19 cellular contexts compared by ENCODE assay signal in the genomic region with DNA sequence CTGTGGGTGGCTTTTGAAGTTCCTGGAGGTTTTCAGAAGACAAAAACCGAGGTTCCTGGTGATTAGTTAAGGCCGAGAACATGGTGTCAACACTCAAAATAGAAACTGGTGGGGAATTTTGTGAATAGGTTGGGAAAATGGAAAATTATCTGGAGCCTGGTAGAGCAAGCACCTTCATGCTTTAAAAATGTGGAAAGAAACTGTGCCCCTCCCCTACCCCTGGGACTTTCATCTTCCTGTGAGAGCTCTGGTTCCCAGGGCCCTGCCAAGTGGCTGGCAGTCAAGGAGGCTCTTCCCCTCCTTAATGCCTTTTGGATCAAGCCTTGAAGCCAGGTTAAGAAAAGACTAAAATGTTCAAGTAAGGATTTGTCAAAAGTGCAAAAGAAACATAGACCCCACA. TPM values are rescaled to one million over a fixed set of nuclear protein-coding genes. Genes with fewer than 3 reads are reported as not detected.
DNase-seq lines count a peak whose midpoint lies in the region; ATAC-seq and TF ChIP-seq lines count a peak whose summit lies in the region.
"Had no signal": no experiment of that assay in that cellular context is flagged by ENCODE, and none has a peak within 500 bp of the region (broad histone marks: within the 10 kb centered on the region; RNA-seq: fewer than 3 reads in every experiment).

No MANE protein-coding gene starts in this region.

- H4K20me1 ChIP-seq in Loucy (ENCODE audit: insufficient read depth, low read length, poor library complexity, severe bottlenecking), result no peaks in the 10 kb centered on the region

- no peak overlapping the region for H4K8ac ChIP-seq in neuronal stem cell (ENCODE audit: low read depth, low read length)

- no peaks in the 10 kb centered on the region for H3K36me3 ChIP-seq in Loucy (ENCODE audit: insufficient read depth, low read length)
- no peaks in the 10 kb centered on the region for H3K36me3 ChIP-seq in esophagus muscularis mucosa
- H3K36me3 ChIP-seq in neuronal stem cell (replicated peaks in 1 of 2; ENCODE audit: control insufficient read depth in 2 of 2, insufficient read depth in 2 of 2, low read length in 2 of 2), result no peaks in the 10 kb centered on the region
- H3K36me3 ChIP-seq: uterus had no signal

- peaks cover 55% of the 10 kb centered on the region for H3K27me3 Mint-ChIP-seq in activated T-cell treated with anti-CD3 and anti-CD28 coated beads, Interleukin-2, amount 50 U/mL, for 4 hours (ENCODE audit: low read depth)
- H3K27me3 Mint-ChIP-seq in activated T-cell treated with anti-CD3 and anti-CD28 coated beads, Interleukin-2, amount 50 U/mL, for 24 hours, result peaks cover 65% of the 10 kb centered on the region
- peaks cover 61% of the 10 kb centered on the region for H3K27me3 Mint-ChIP-seq in osteocyte (ENCODE audit: unreplicated experiment)

- no peak overlapping the region for H2BK5ac ChIP-seq in neuronal stem cell (ENCODE audit: low read length)

- no peak overlapping the region for H3K4ac ChIP-seq in neuronal stem cell (ENCODE audit: low read length)

- peak overlapping the region; percentile 46 for H3K4me3 Mint-ChIP-seq in activated T-cell treated with anti-CD3 and anti-CD28 coated beads, Interleukin-2, amount 50 U/mL, for 4 hours
- no peak overlapping the region for H3K4me3 Mint-ChIP-seq in activated T-cell treated with anti-CD3 and anti-CD28 coated beads, Interleukin-2, amount 50 U/mL, for 24 hours
- H3K4me3 Mint-ChIP-seq in osteocyte (ENCODE audit: unreplicated experiment), result peak overlapping the region; percentile 15

- no peak overlapping the region for H2BK15ac ChIP-seq in neuronal stem cell (ENCODE audit: low read length)

- H3K4me2 ChIP-seq in Loucy (ENCODE audit: low read depth, low read length, poor library complexity, severe bottlenecking), result no peak overlapping the region
- no peak overlapping the region for H3K4me2 ChIP-seq in neuronal stem cell (ENCODE audit: insufficient read depth, low read length, poor library complexity, severe bottlenecking)

- H3K36me3 Mint-ChIP-seq in activated T-cell treated with anti-CD3 and anti-CD28 coated beads, Interleukin-2, amount 50 U/mL, for 4 hours (ENCODE audit: insufficient read depth), result no peaks in the 10 kb centered on the region
- H3K36me3 Mint-ChIP-seq in activated T-cell treated with anti-CD3 and anti-CD28 coated beads, Interleukin-2, amount 50 U/mL, for 24 hours (ENCODE audit: low read depth), result no peaks in the 10 kb centered on the region
- no peaks in the 10 kb centered on the region for H3K36me3 Mint-ChIP-seq in osteocyte (ENCODE audit: unreplicated experiment)
- H3K36me3 Mint-ChIP-seq: activated naive CD4-positive, alpha-beta T cell treated with anti-CD3 and anti-CD28 coated beads, Interleukin-2, amount 50 U/mL, for 72 hours had no signal

- H3K27me3 ChIP-seq in Loucy (ENCODE audit: insufficient read depth, low read length, poor library complexity, severe bottlenecking) (no peaks in the 10 kb centered on the region), esophagus muscularis mucosa (peaks cover 0 to 52% (median 11%) of the 10 kb centered on the region in 4 donors), neuronal stem cell (ENCODE audit: control insufficient read depth in 3 of 3, insufficient read depth in 3 of 3, low read depth in 1 of 3, low read length in 3 of 3) (peaks cover 11 to 74% (median 46%) of the 10 kb centered on the region in 3 experiments)
- H3K27me3 ChIP-seq: uterus had no signal

- H3K79me2 ChIP-seq in Loucy (ENCODE audit: insufficient read depth, low read length), result no peaks in the 10 kb centered on the region

- ATAC-seq in activated T-cell treated with anti-CD3 and anti-CD28 coated beads, Interleukin-2, amount 50 U/mL, for 4 hours, result no peak
- ATAC-seq in GM18868 (IDR thresholded peaks at IDR 0.05; ENCODE audit: unreplicated experiment) (no peak), HG03280 (IDR thresholded peaks at IDR 0.05; ENCODE audit: unreplicated experiment) (no peak)
- ATAC-seq: activated CD4-positive, CD25-positive, alpha-beta regulatory T cell treated with anti-CD3 and anti-CD28 coated beads, Interleukin-2, amount 50 U/mL, for 24 hours; activated naive CD4-positive, alpha-beta T cell treated with anti-CD3 and anti-CD28 coated beads, Interleukin-2, amount 50 U/mL, for 72 hours; SK-N-SH treated with all-trans-retinoic acid at 6 μM for 48 hours had no signal

- no peak for TF ChIP-seq EP300 in esophagus muscularis mucosa (IDR thresholded peaks at IDR 0.05)

- 91% methylated on average over 2 of the region's 2 CpGs for WGBS in esophagus muscularis mucosa
- no CpG with 5 or more reads among the region's 2 CpGs for WGBS in neuronal stem cell (ENCODE audit: extremely low coverage in 2 of 2, insufficient read length in 2 of 2, insufficient replicate concordance in 1 of 2), 2 donors

- H3K18ac ChIP-seq in neuronal stem cell (ENCODE audit: low read length), result no peak overlapping the region

- H3K9ac ChIP-seq in Loucy (ENCODE audit: low read depth, low read length, poor library complexity, severe bottlenecking) (no peak overlapping the region), neuronal stem cell (ENCODE audit: low read depth, low read length, poor library complexity) (no peak overlapping the region)

- no peak overlapping the region for H3K27ac ChIP-seq in esophagus muscularis mucosa (replicated peaks in 1 of 4)
- H3K27ac ChIP-seq in neuronal stem cell (replicated peaks; ENCODE audit: low read length), result no peak overlapping the region
- H3K27ac ChIP-seq: uterus had no signal

- H3K14ac ChIP-seq in neuronal stem cell (ENCODE audit: low read length), result no peak overlapping the region

- H3K4me1 Mint-ChIP-seq in activated T-cell treated with anti-CD3 and anti-CD28 coated beads, Interleukin-2, amount 50 U/mL, for 4 hours (ENCODE audit: low read depth), result peaks cover 10% of the 10 kb centered on the region
- peaks cover 14% of the 10 kb centered on the region for H3K4me1 Mint-ChIP-seq in activated T-cell treated with anti-CD3 and anti-CD28 coated beads, Interleukin-2, amount 50 U/mL, for 24 hours (ENCODE audit: low read depth)
- H3K4me1 Mint-ChIP-seq in osteocyte (ENCODE audit: unreplicated experiment), result peaks cover 7% of the 10 kb centered on the region

- no peak for TF ChIP-seq POLR2A in esophagus muscularis mucosa (IDR thresholded peaks at IDR 0.05; ENCODE audit: low read depth)

- no peaks in the 10 kb centered on the region for H3F3A ChIP-seq in Loucy (ENCODE audit: low read depth)

- intact Hi-C loops in esophagus muscularis mucosa (cut with DNase I), result no loop called here

- no peak overlapping the region for H2BK12ac ChIP-seq in neuronal stem cell (ENCODE audit: low read length)

- no peaks in the 10 kb centered on the region for H3K9me2 ChIP-seq in Loucy (replicated peaks; ENCODE audit: low read depth, low read length)

- TF ChIP-seq CTCF in Loucy (conservative IDR thresholded peaks at IDR 0.05; ENCODE audit: low read length) (no peak), esophagus muscularis mucosa (IDR thresholded peaks at IDR 0.05) (no peak), osteocyte (IDR thresholded peaks at IDR 0.05) (no peak)

- H3K4me3 ChIP-seq in Loucy (ENCODE audit: low read length, poor library complexity, severe bottlenecking), result no peak overlapping the region
- H3K4me3 ChIP-seq in esophagus muscularis mucosa, result no peak overlapping the region
- H3K4me3 ChIP-seq in neuronal stem cell (ENCODE audit: low read length in 2 of 2), result no peak overlapping the region
- H3K4me3 ChIP-seq: uterus had no signal

- no peak overlapping the region for H4K91ac ChIP-seq in neuronal stem cell (ENCODE audit: low read depth, low read length, poor library complexity)

- H2BK120ac ChIP-seq in neuronal stem cell (ENCODE audit: low read depth, low read length), result no peak overlapping the region

- no peak overlapping the region for H2AK5ac ChIP-seq in neuronal stem cell (ENCODE audit: low read depth, low read length)

- 0 out of 2 replicates have a peak overlapping the region, but pooled peaks have one; percentile 36 for H2AFZ ChIP-seq in Loucy (ENCODE audit: low read length)
- H2AFZ ChIP-seq in neuronal stem cell (ENCODE audit: low read length), result no peak overlapping the region

- no peaks in the 10 kb centered on the region for H3K4me1 ChIP-seq in Loucy (ENCODE audit: insufficient read depth, low read length, poor library complexity, severe bottlenecking)
- H3K4me1 ChIP-seq in esophagus muscularis mucosa, result peaks cover 11 to 26% (median 20%) of the 10 kb centered on the region in 4 donors
- H3K4me1 ChIP-seq in neuronal stem cell (ENCODE audit: control insufficient read depth in 2 of 2, insufficient read depth in 1 of 2, low read depth in 1 of 2, low read length in 2 of 2), result peaks cover 0 to 4% of the 10 kb centered on the region in 2 donors
- H3K4me1 ChIP-seq: uterus had no signal

- H3K27ac Mint-ChIP-seq in activated T-cell treated with anti-CD3 and anti-CD28 coated beads, Interleukin-2, amount 50 U/mL, for 24 hours, result no peak overlapping the region
- H3K27ac Mint-ChIP-seq in osteocyte (ENCODE audit: unreplicated experiment), result no peak overlapping the region
- H3K27ac Mint-ChIP-seq: activated naive CD4-positive, alpha-beta T cell treated with anti-CD3 and anti-CD28 coated beads, Interleukin-2, amount 50 U/mL, for 72 hours had no signal

- H3K9me3 ChIP-seq in Loucy (ENCODE audit: insufficient read depth, low read depth, low read length) (no peaks in the 10 kb centered on the region), esophagus muscularis mucosa (no peaks in the 10 kb centered on the region), neuronal stem cell (replicated peaks in 1 of 2; ENCODE audit: control insufficient read depth in 2 of 2, insufficient read depth in 1 of 2, low read depth in 1 of 2, low read length in 2 of 2) (peaks cover 0 to 15% of the 10 kb centered on the region in 2 donors)
- H3K9me3 ChIP-seq: uterus had no signal

- H3K23ac ChIP-seq in neuronal stem cell (ENCODE audit: low read depth, low read length, poor library complexity), result no peak overlapping the region

- no peak for DNase-seq in activated T-cell treated with anti-CD3 and anti-CD28 coated beads, Interleukin-2, amount 50 U/mL, for 4 hours
- no peak for DNase-seq in activated T-cell treated with anti-CD3 and anti-CD28 coated beads, Interleukin-2, amount 50 U/mL, for 24 hours
- DNase-seq in esophagus muscularis mucosa (ENCODE audit: extremely low spot score) (peak; percentile 37), osteocyte (ENCODE audit: extremely low spot score, unreplicated experiment) (no peak), neuronal stem cell (ENCODE audit: low spot score) (no peak)
- DNase-seq: activated T-cell treated with anti-CD3 and anti-CD28 coated beads, Interleukin-2, amount 50 U/mL, for 48 hours; Calu3; effector memory CD4-positive, alpha-beta T cell; NCI-H1436; NCI-H748 treated with DMSO at 0.1 percent for 48 hours; uterus had no signal

- no peaks in the 10 kb centered on the region for H3K79me1 ChIP-seq in neuronal stem cell (ENCODE audit: low read depth, low read length)

- no peaks in the 10 kb centered on the region for H3K9me3 Mint-ChIP-seq in activated T-cell treated with anti-CD3 and anti-CD28 coated beads, Interleukin-2, amount 50 U/mL, for 4 hours
- H3K9me3 Mint-ChIP-seq in activated T-cell treated with anti-CD3 and anti-CD28 coated beads, Interleukin-2, amount 50 U/mL, for 24 hours, result no peaks in the 10 kb centered on the region
- no peaks in the 10 kb centered on the region for H3K9me3 Mint-ChIP-seq in osteocyte (ENCODE audit: unreplicated experiment)
- H3K9me3 Mint-ChIP-seq: activated naive CD4-positive, alpha-beta T cell treated with anti-CD3 and anti-CD28 coated beads, Interleukin-2, amount 50 U/mL, for 72 hours had no signal

RNA-seq across cellular contexts. Expression of gene CRACDL, which starts 1.9 kb away (rescaled TPM):
- total RNA-seq in activated T-cell treated with anti-CD3 and anti-CD28 coated beads, Interleukin-2, amount 50 U/mL, for 4 hours, result under 1 TPM; 0.10 to 0.46 (median 0.16) TPM
- total RNA-seq in esophagus muscularis mucosa, result 1 to 10 TPM; 1.7 to 4.7 (median 3.3) TPM
- 0.57 and 1.3 TPM in 2 replicates for total RNA-seq in osteocyte
- polyA plus RNA-seq in neuronal stem cell (2013, experiment 1 of 2), result 0.40 TPM
- 0.22 TPM for polyA plus RNA-seq in neuronal stem cell (2013, experiment 2 of 2)
- total RNA-seq: A673 had no signal
- polyA plus RNA-seq: BJ had no signal
